In genomic region chr1:161988413-161988812, GRCh38 we compare ENCODE assay signal across 25 cellular contexts. TPM values are rescaled to one million over a fixed set of nuclear protein-coding genes. Genes with fewer than 3 reads are reported as not detected.
"Had no signal": no experiment of that assay in that cellular context is flagged by ENCODE, and none has a peak within 500 bp of the region (broad histone marks: within the 10 kb centered on the region; RNA-seq: fewer than 3 reads in every experiment).

No MANE protein-coding gene starts in this region.

- H3K4me1 ChIP-seq: foreskin keratinocyte, neural progenitor cell had no signal

- H3K27ac ChIP-seq: foreskin keratinocyte, neural progenitor cell, VCaP had no signal

- H3K4me3 ChIP-seq: lung, neural progenitor cell had no signal

- H3K4me1 Mint-ChIP-seq: activated CD8-positive, alpha-beta memory T cell treated with anti-CD3 and anti-CD28 coated beads, Interleukin-2, amount 10 ng/mL, durations not matched to agents 7 days and 5 days; activated naive CD4-positive, alpha-beta T cell treated with anti-CD3 and anti-CD28 coated beads, Interleukin-2, amount 50 U/mL, for 24 hours; immature natural killer cell; neural progenitor cell; stimulated activated effector memory CD8-positive, alpha-beta T cell treated with anti-CD3 and anti-CD28 coated beads, Interleukin-12 subunit alpha, Interleukin-12 subunit beta, amount 100 ng/mL, for 72 hours had no signal

- ATAC-seq: activated CD4-positive, CD25-positive, alpha-beta regulatory T cell treated with anti-CD3 and anti-CD28 coated beads, Interleukin-2, amount 50 U/mL, for 24 hours; activated CD8-positive, alpha-beta memory T cell treated with anti-CD3 and anti-CD28 coated beads, Interleukin-2, amount 10 ng/mL, durations not matched to agents 7 days and 5 days; left lobe of liver; naive thymus-derived CD4-positive, alpha-beta T cell; right cardiac atrium; stimulated activated effector memory CD8-positive, alpha-beta T cell treated with anti-CD3 and anti-CD28 coated beads, Interleukin-12 subunit alpha, Interleukin-12 subunit beta, amount 100 ng/mL, for 72 hours had no signal

- H3K27ac Mint-ChIP-seq: activated CD4-positive, alpha-beta T cell treated with anti-CD3 and anti-CD28 coated beads, Interleukin-2, amount 10 ng/mL, durations not matched to agents 24 days and 14 days; activated CD8-positive, alpha-beta memory T cell treated with anti-CD3 and anti-CD28 coated beads, Interleukin-2, amount 10 ng/mL, durations not matched to agents 7 days and 5 days; activated CD8-positive, alpha-beta T cell treated with anti-CD3 and anti-CD28 coated beads for 36 hours; activated naive CD4-positive, alpha-beta T cell treated with anti-CD3 and anti-CD28 coated beads, Interleukin-2, amount 50 U/mL, for 24 hours; activated T-helper 1 cell treated with anti-CD3 and anti-CD28 coated beads, Interleukin-12 subunit alpha, Interleukin-12 subunit beta, Interleukin-2, Interleukin-4 antibody, amounts not matched to agents 30 ng/mL and 10 ng/mL and 1 ng/mL, durations not matched to agents 14 hours and 24 hours and 36 hours; brain; neural progenitor cell; progenitor cell of endocrine pancreas; stimulated activated effector memory CD8-positive, alpha-beta T cell treated with anti-CD3 and anti-CD28 coated beads, Interleukin-12 subunit alpha, Interleukin-12 subunit beta, amount 100 ng/mL, for 72 hours; type B pancreatic cell had no signal

- H3K27me3 ChIP-seq: neural progenitor cell had no signal

- H3K36me3 ChIP-seq: neural progenitor cell had no signal

- DNase-seq: activated CD4-positive, alpha-beta T cell treated with anti-CD3 and anti-CD28 coated beads, Interleukin-2, amount 10 ng/mL, durations not matched to agents 24 days and 14 days; activated CD8-positive, alpha-beta memory T cell treated with anti-CD3 and anti-CD28 coated beads, Interleukin-2, amount 10 ng/mL, durations not matched to agents 7 days and 5 days; activated CD8-positive, alpha-beta T cell treated with anti-CD3 and anti-CD28 coated beads for 36 hours; activated gamma-delta T cell; activated T-cell treated with anti-CD3 and anti-CD28 coated beads for 4 hours; aorta; dermis blood vessel endothelial cell; effector CD8-positive, alpha-beta T cell; immature natural killer cell; naive thymus-derived CD4-positive, alpha-beta T cell; right cardiac atrium; stimulated activated CD4-positive, alpha-beta T cell treated with anti-CD3 and anti-CD28 coated beads, Interleukin-2, amount 100 ng/mL, for 24 hours had no signal

- H3K4me3 Mint-ChIP-seq: activated CD4-positive, alpha-beta T cell treated with anti-CD3 and anti-CD28 coated beads, Interleukin-2, amount 10 ng/mL, durations not matched to agents 24 days and 14 days; activated CD8-positive, alpha-beta memory T cell treated with anti-CD3 and anti-CD28 coated beads, Interleukin-2, amount 10 ng/mL, durations not matched to agents 7 days and 5 days; activated CD8-positive, alpha-beta T cell treated with anti-CD3 and anti-CD28 coated beads for 36 hours; activated naive CD4-positive, alpha-beta T cell treated with anti-CD3 and anti-CD28 coated beads, Interleukin-2, amount 50 U/mL, for 24 hours; activated T-helper 1 cell treated with anti-CD3 and anti-CD28 coated beads, Interleukin-12 subunit alpha, Interleukin-12 subunit beta, Interleukin-2, Interleukin-4 antibody, amounts not matched to agents 30 ng/mL and 10 ng/mL and 1 ng/mL, durations not matched to agents 14 hours and 24 hours and 36 hours; brain; immature natural killer cell; naive thymus-derived CD4-positive, alpha-beta T cell; neural progenitor cell; stimulated activated effector memory CD8-positive, alpha-beta T cell treated with anti-CD3 and anti-CD28 coated beads, Interleukin-12 subunit alpha, Interleukin-12 subunit beta, amount 100 ng/mL, for 72 hours; type B pancreatic cell had no signal

- H3K36me3 Mint-ChIP-seq: stimulated activated effector memory CD8-positive, alpha-beta T cell treated with anti-CD3 and anti-CD28 coated beads, Interleukin-12 subunit alpha, Interleukin-12 subunit beta, amount 100 ng/mL, for 72 hours had no signal

- H3K27me3 Mint-ChIP-seq: activated naive CD4-positive, alpha-beta T cell treated with anti-CD3 and anti-CD28 coated beads, Interleukin-2, amount 50 U/mL, for 24 hours; progenitor cell of endocrine pancreas; type B pancreatic cell had no signal

- H3K9me3 Mint-ChIP-seq: stimulated activated effector memory CD8-positive, alpha-beta T cell treated with anti-CD3 and anti-CD28 coated beads, Interleukin-12 subunit alpha, Interleukin-12 subunit beta, amount 100 ng/mL, for 72 hours had no signal

RNA-seq across cellular contexts. Expression of gene OLFML2B, which starts 35.3 kb away (rescaled TPM):
- total RNA-seq: activated CD4-positive, alpha-beta T cell treated with anti-CD3 and anti-CD28 coated beads, Interleukin-2, amount 10 ng/mL, durations not matched to agents 24 days and 14 days; activated CD8-positive, alpha-beta memory T cell treated with anti-CD3 and anti-CD28 coated beads, Interleukin-2, amount 10 ng/mL, durations not matched to agents 7 days and 5 days; activated CD8-positive, alpha-beta T cell treated with anti-CD3 and anti-CD28 coated beads for 36 hours; activated T-helper 1 cell treated with anti-CD3 and anti-CD28 coated beads, Interleukin-12 subunit alpha, Interleukin-12 subunit beta, Interleukin-2, Interleukin-4 antibody, amounts not matched to agents 30 ng/mL and 10 ng/mL and 1 ng/mL, durations not matched to agents 14 hours and 24 hours and 36 hours; T-helper 2 cell treated with Interferon-gamma antibody and Interleukin-4, amounts not matched to agents 100 ng/mL and 5 ng/mL, for 36 hours had no signal
- polyA plus RNA-seq: immature natural killer cell had no signal
